20 cellular contexts compared by ENCODE assay signal in the genomic region with DNA sequence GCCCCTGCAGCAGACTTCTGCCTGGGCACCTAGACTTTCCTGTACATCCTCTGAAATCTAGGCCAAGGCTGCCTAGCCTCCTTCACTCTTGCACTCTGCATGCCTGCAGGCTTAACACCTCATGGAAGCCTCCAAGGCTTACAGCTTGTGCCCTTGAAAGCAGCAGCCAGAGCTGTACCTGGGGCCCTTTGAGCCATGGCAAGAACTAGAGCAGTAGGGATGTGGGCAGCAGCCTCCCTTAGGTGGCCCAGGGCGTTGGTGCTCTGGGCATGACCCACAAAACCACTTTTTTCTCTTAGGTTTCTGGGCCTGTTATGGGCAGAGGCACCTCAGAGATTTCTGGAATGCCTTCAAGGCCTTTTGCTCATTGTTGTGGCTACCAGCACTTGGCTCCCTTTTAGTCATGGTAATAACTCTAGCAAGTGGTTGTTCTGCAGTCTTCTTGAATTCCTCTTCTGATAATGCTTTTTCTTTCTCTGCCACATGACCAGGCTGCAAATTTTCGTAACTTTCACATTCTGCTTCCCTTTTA.
DNase-seq lines count a peak whose midpoint lies in the region; ATAC-seq, FAIRE-seq and TF ChIP-seq lines count a peak whose summit lies in the region.
"Had no signal": no experiment of that assay in that cellular context is flagged by ENCODE, and none has a peak within 500 bp of the region (broad histone marks: within the 10 kb centered on the region; RNA-seq: fewer than 3 reads in every experiment).

No MANE protein-coding gene starts in this region.

- no peaks in the 10 kb centered on the region for H3K79me2 ChIP-seq in hepatocyte

- H3K4me3 Mint-ChIP-seq in stimulated activated effector memory CD8-positive, alpha-beta T cell treated with anti-CD3 and anti-CD28 coated beads, Interleukin-12 subunit alpha, Interleukin-12 subunit beta, amount 100 ng/mL, for 72 hours: no peak overlapping the region
- H3K4me3 Mint-ChIP-seq: CD8-positive, alpha-beta T cell had no signal

- DNase-seq in LHCN-M2 (ENCODE audit: low read depth) (peak; percentile 17), amniotic epithelial cell (ENCODE audit: low read depth) (peak; percentile 7), kidney (peak; percentile 41), hepatocyte (ENCODE audit: low spot score) (no peak), brain microvascular endothelial cell (no peak), DMS79 (lab: John Stamatoyannopoulos, UW) (no peak)
- DNase-seq in stimulated activated effector memory CD8-positive, alpha-beta T cell treated with anti-CD3 and anti-CD28 coated beads, Interleukin-12 subunit alpha, Interleukin-12 subunit beta, amount 100 ng/mL, for 72 hours (ENCODE audit: low spot score in 2 of 2): no peak
- DNase-seq: C1 segment of cervical spinal cord; CD8-positive, alpha-beta T cell; GDM1; NCI-H1092; NCI-H1436; NCI-H1930; NCI-H510A; SIG-M5 had no signal

- no peak for FAIRE-seq in kidney (lab: Jason Lieb, UNC)
- FAIRE-seq: GM18507, HepG2, K562 had no signal

- H3K27me3 ChIP-seq in hepatocyte (no peaks in the 10 kb centered on the region), brain microvascular endothelial cell (replicated peaks) (no peaks in the 10 kb centered on the region)

- H3K4me1 ChIP-seq in kidney (ENCODE audit: control insufficient read depth in 1 of 2, insufficient read depth in 1 of 2, low read depth in 1 of 2, low read length in 2 of 2): no peaks in the 10 kb centered on the region
- H3K4me1 ChIP-seq in hepatocyte (ENCODE audit: insufficient read depth): no peaks in the 10 kb centered on the region

- H2AFZ ChIP-seq in hepatocyte: no peak overlapping the region

- no peak overlapping the region for H3K27ac ChIP-seq in kidney (ENCODE audit: low read depth in 2 of 2, low read length in 2 of 2)
- H3K27ac ChIP-seq in hepatocyte: no peak overlapping the region
- H3K27ac ChIP-seq in brain microvascular endothelial cell: no peak overlapping the region
- H3K27ac ChIP-seq: HL-60 had no signal

- 41% methylated on average over 2 of the region's 2 CpGs for WGBS in hepatocyte (ENCODE audit: low lambda C conversion rate, missing lambda C conversion rate)

- no peak overlapping the region for H3K4me2 ChIP-seq in hepatocyte

- H3K9me3 Mint-ChIP-seq in stimulated activated effector memory CD8-positive, alpha-beta T cell treated with anti-CD3 and anti-CD28 coated beads, Interleukin-12 subunit alpha, Interleukin-12 subunit beta, amount 100 ng/mL, for 72 hours: no peaks in the 10 kb centered on the region

- no peaks in the 10 kb centered on the region for H3K9me2 ChIP-seq in hepatocyte (replicated peaks; ENCODE audit: insufficient read depth)

- H3K4me1 Mint-ChIP-seq in stimulated activated effector memory CD8-positive, alpha-beta T cell treated with anti-CD3 and anti-CD28 coated beads, Interleukin-12 subunit alpha, Interleukin-12 subunit beta, amount 100 ng/mL, for 72 hours: no peaks in the 10 kb centered on the region

- in situ Hi-C loops in brain microvascular endothelial cell (cut with HindIII; ENCODE audit: low pct_ligation_motif_present, low sequenced_read_pairs): no loop called here

- H4K20me1 ChIP-seq in hepatocyte (ENCODE audit: insufficient read depth, poor library complexity, severe bottlenecking): no peaks in the 10 kb centered on the region

- no peak overlapping the region for H3K27ac Mint-ChIP-seq in stimulated activated effector memory CD8-positive, alpha-beta T cell treated with anti-CD3 and anti-CD28 coated beads, Interleukin-12 subunit alpha, Interleukin-12 subunit beta, amount 100 ng/mL, for 72 hours
- H3K27ac Mint-ChIP-seq: CD8-positive, alpha-beta T cell had no signal

- no peaks in the 10 kb centered on the region for H3K36me3 ChIP-seq in kidney (ENCODE audit: control insufficient read depth in 1 of 2, insufficient read depth in 2 of 2, low read length in 2 of 2)
- H3K36me3 ChIP-seq in hepatocyte (replicated peaks; ENCODE audit: insufficient read depth, low read depth): no peaks in the 10 kb centered on the region
- H3K36me3 ChIP-seq in brain microvascular endothelial cell (replicated peaks): no peaks in the 10 kb centered on the region

- peaks cover 0 to 4% of the 10 kb centered on the region in 2 donors for H3K9me3 ChIP-seq in kidney (ENCODE audit: control insufficient read depth in 1 of 2, low read length in 2 of 2)
- H3K9me3 ChIP-seq in hepatocyte (ENCODE audit: low read depth): no peaks in the 10 kb centered on the region

- no peaks in the 10 kb centered on the region for H3K36me3 Mint-ChIP-seq in stimulated activated effector memory CD8-positive, alpha-beta T cell treated with anti-CD3 and anti-CD28 coated beads, Interleukin-12 subunit alpha, Interleukin-12 subunit beta, amount 100 ng/mL, for 72 hours
- H3K36me3 Mint-ChIP-seq: CD8-positive, alpha-beta T cell had no signal

- H3K4me3 ChIP-seq in kidney (ENCODE audit: low read length in 2 of 2) (no peak overlapping the region), hepatocyte (no peak overlapping the region), brain microvascular endothelial cell (ENCODE audit: low read depth, low read length) (no peak overlapping the region)
- H3K4me3 ChIP-seq: K562 had no signal

- TF ChIP-seq CTCF in kidney (IDR thresholded peaks at IDR 0.05; ENCODE audit: borderline replicate concordance, extremely low read depth, insufficient read depth) (no peak), hepatocyte (IDR thresholded peaks at IDR 0.05; ENCODE audit: poor library complexity) (no peak), brain microvascular endothelial cell (IDR thresholded peaks at IDR 0.05; ENCODE audit: low read depth, low read length, missing control alignments) (no peak)

- peak; percentile 51 for ATAC-seq in stimulated activated effector memory CD8-positive, alpha-beta T cell treated with anti-CD3 and anti-CD28 coated beads, Interleukin-12 subunit alpha, Interleukin-12 subunit beta, amount 100 ng/mL, for 72 hours
- ATAC-seq: CD8-positive, alpha-beta T cell; HepG2; K562; SK-N-SH treated with all-trans-retinoic acid at 6 μM for 48 hours had no signal

- intact Hi-C loops in kidney (cut with DNase I): no loop called here

- no peak overlapping the region for H3K9ac ChIP-seq in kidney (ENCODE audit: low read length in 2 of 2)

Comparison
In these comparisons a context has a peak if more than half of its experiments do, and no peak if none do; other contexts are left out.
1. DNase-seq: peak in LHCN-M2 (single experiment), amniotic epithelial cell (single experiment) and kidney (single experiment); none in stimulated activated effector memory CD8-positive, alpha-beta T cell treated with anti-CD3 and anti-CD28 coated beads, Interleukin-12 subunit alpha, Interleukin-12 subunit beta, amount 100 ng/mL, for 72 hours (0 of 2), hepatocyte (single experiment), brain microvascular endothelial cell (single experiment) and DMS79 (single experiment).